Comparison of ENCODE assay signal across 8 cellular contexts in genomic region chr2:32356735-32357544, GRCh38. TPM values are rescaled to one million over a fixed set of nuclear protein-coding genes. Genes with fewer than 3 reads are reported as not detected.
DNase-seq lines count a peak whose midpoint lies in the region; ATAC-seq and TF ChIP-seq lines count a peak whose summit lies in the region.

BIRC6 (plus strand) TSS chr2:32357023; CDS start chr2:32357162, 139 bp downstream.

- peak within 1 kb of the TSS; percentile 83 for H3K27ac ChIP-seq in RWPE2 (ENCODE audit: poor library complexity, severe bottlenecking)

- H4K20me1 ChIP-seq in Loucy (ENCODE audit: insufficient read depth, low read length, poor library complexity, severe bottlenecking), result peaks cover 45% of the 10 kb centered on the region

- no peaks in the 10 kb centered on the region for H3K36me3 ChIP-seq in H7 (replicated peaks; ENCODE audit: control insufficient read depth, insufficient read depth, low read length)
- no peaks in the 10 kb centered on the region for H3K36me3 ChIP-seq in Loucy (ENCODE audit: insufficient read depth, low read length)
- peaks cover 36% of the 10 kb centered on the region for H3K36me3 ChIP-seq in RWPE2 (ENCODE audit: low read depth)

- H3K9me3 ChIP-seq in Loucy (ENCODE audit: insufficient read depth, low read depth, low read length), result no peaks in the 10 kb centered on the region
- H3K9me3 ChIP-seq in RWPE2 (ENCODE audit: severe bottlenecking), result no peaks in the 10 kb centered on the region

- peaks cover 34% of the 10 kb centered on the region for H3K4me1 Mint-ChIP-seq in activated T-helper 2 cell treated with anti-CD3 and anti-CD28 coated beads, Interferon-gamma antibody, Interleukin-2, Interleukin-4, amounts not matched to agents 10 μg/mL and 5 μg/mL and 100 μg/mL, durations not matched to agents 14 hours and 24 hours and 36 hours (ENCODE audit: low read depth)
- peaks cover 26 to 47% (median 39%) of the 10 kb centered on the region in 4 donors for H3K4me1 Mint-ChIP-seq in naive thymus-derived CD8-positive, alpha-beta T cell
- H3K4me1 Mint-ChIP-seq in stimulated activated naive B cell treated with anti-CD40 and anti-IgM and Interleukin-4, amounts not matched to agents 10 μg/mL and 1 μg/mL and 100 μg/mL, for 72 hours, result peaks cover 27 to 36% of the 10 kb centered on the region in 2 donors

- intact Hi-C loops in activated T-helper 2 cell treated with anti-CD3 and anti-CD28 coated beads, Interferon-gamma antibody, Interleukin-2, Interleukin-4, amounts not matched to agents 10 μg/mL and 5 μg/mL and 100 μg/mL, durations not matched to agents 14 hours and 24 hours and 36 hours (cut with micrococcal nuclease), result loop anchor here (1.0 to 10.0 kb wide), 4 partner anchors 78 to 342 kb away; partner anchors contain the start of genes MEMO1, SLC30A6 and SPAST

- peak within 1 kb of the TSS; percentile 96 for H3K4me3 ChIP-seq in H7 (ENCODE audit: insufficient read depth, low read depth, low read length)
- peak within 1 kb of the TSS; percentile 89 for H3K4me3 ChIP-seq in Loucy (ENCODE audit: low read length, poor library complexity, severe bottlenecking)
- peak within 1 kb of the TSS; percentile 89 for H3K4me3 ChIP-seq in RWPE2 (ENCODE audit: severe bottlenecking)
- H3K4me3 ChIP-seq in fibroblast of mammary gland (ENCODE audit: control insufficient read depth, low read depth, low read length), result peak within 1 kb of the TSS; percentile 91

- H3K36me3 Mint-ChIP-seq in activated T-helper 2 cell treated with anti-CD3 and anti-CD28 coated beads, Interferon-gamma antibody, Interleukin-2, Interleukin-4, amounts not matched to agents 10 μg/mL and 5 μg/mL and 100 μg/mL, durations not matched to agents 14 hours and 24 hours and 36 hours (ENCODE audit: low read depth), result peaks cover 35% of the 10 kb centered on the region
- peaks cover 0 to 13% (median 3%) of the 10 kb centered on the region in 3 donors for H3K36me3 Mint-ChIP-seq in naive thymus-derived CD8-positive, alpha-beta T cell
- H3K36me3 Mint-ChIP-seq in stimulated activated naive B cell treated with anti-CD40 and anti-IgM and Interleukin-4, amounts not matched to agents 10 μg/mL and 1 μg/mL and 100 μg/mL, for 72 hours, result peaks cover 24 to 34% of the 10 kb centered on the region in 2 donors

- peak within 1 kb of the TSS; percentile 89 for H3K4me3 Mint-ChIP-seq in activated T-helper 2 cell treated with anti-CD3 and anti-CD28 coated beads, Interferon-gamma antibody, Interleukin-2, Interleukin-4, amounts not matched to agents 10 μg/mL and 5 μg/mL and 100 μg/mL, durations not matched to agents 14 hours and 24 hours and 36 hours (ENCODE audit: low read depth)
- H3K4me3 Mint-ChIP-seq in naive thymus-derived CD8-positive, alpha-beta T cell, result peak within 1 kb of the TSS; percentile 73 to 98 (median 92)
- H3K4me3 Mint-ChIP-seq in stimulated activated naive B cell treated with anti-CD40 and anti-IgM and Interleukin-4, amounts not matched to agents 10 μg/mL and 1 μg/mL and 100 μg/mL, for 72 hours, result peak within 1 kb of the TSS; percentile 95 to 97

- H2AFZ ChIP-seq in Loucy (ENCODE audit: low read length), result peak within 1 kb of the TSS; percentile 91

- H3K4me2 ChIP-seq in Loucy (ENCODE audit: low read depth, low read length, poor library complexity, severe bottlenecking), result peak within 1 kb of the TSS; percentile 76

- peak; percentile 84 for ATAC-seq in RWPE2 (ENCODE audit: low read depth)
- ATAC-seq in naive thymus-derived CD8-positive, alpha-beta T cell, result peak; percentile 89 to 90
- peak; percentile 93 to 94 for ATAC-seq in stimulated activated naive B cell treated with anti-CD40 and anti-IgM and Interleukin-4, amounts not matched to agents 10 μg/mL and 1 μg/mL and 100 μg/mL, for 72 hours (replicated peaks)

- H3K27me3 ChIP-seq in H7 (ENCODE audit: control insufficient read depth, insufficient read depth, low read length) (no peaks in the 10 kb centered on the region), Loucy (ENCODE audit: insufficient read depth, low read length, poor library complexity, severe bottlenecking) (no peaks in the 10 kb centered on the region), RWPE2 (ENCODE audit: insufficient read depth, poor library complexity, severe bottlenecking) (no peaks in the 10 kb centered on the region)

- no peaks in the 10 kb centered on the region for H3F3A ChIP-seq in Loucy (ENCODE audit: low read depth)

- H3K9ac ChIP-seq in Loucy (ENCODE audit: low read depth, low read length, poor library complexity, severe bottlenecking), result peak within 1 kb of the TSS; percentile 95

- H3K27ac Mint-ChIP-seq in activated T-helper 2 cell treated with anti-CD3 and anti-CD28 coated beads, Interferon-gamma antibody, Interleukin-2, Interleukin-4, amounts not matched to agents 10 μg/mL and 5 μg/mL and 100 μg/mL, durations not matched to agents 14 hours and 24 hours and 36 hours, result peak within 1 kb of the TSS; percentile 92
- peak within 1 kb of the TSS; percentile 64 to 98 (median 96) for H3K27ac Mint-ChIP-seq in naive thymus-derived CD8-positive, alpha-beta T cell
- H3K27ac Mint-ChIP-seq in stimulated activated naive B cell treated with anti-CD40 and anti-IgM and Interleukin-4, amounts not matched to agents 10 μg/mL and 1 μg/mL and 100 μg/mL, for 72 hours, result peak within 1 kb of the TSS; percentile 96

- no peaks in the 10 kb centered on the region for H3K9me2 ChIP-seq in Loucy (replicated peaks; ENCODE audit: low read depth, low read length)

- TF ChIP-seq CTCF in Loucy (conservative IDR thresholded peaks at IDR 0.05; ENCODE audit: low read length) (no peak), RWPE2 (IDR thresholded peaks at IDR 0.05; ENCODE audit: poor library complexity, severe bottlenecking) (no peak), fibroblast of mammary gland (conservative IDR thresholded peaks at IDR 0.05; ENCODE audit: control insufficient read depth, insufficient read depth, low read depth, low read length) (no peak)

- POLR2A ChIA-PET in naive thymus-derived CD8-positive, alpha-beta T cell (lab: Charles Lee), result interaction anchor here (0.7 to 1.5 kb wide), 3 partner anchors 43 to 317 kb away, joined by 3 read pairs; partner anchors contain the start of genes DPY30 and SPAST

- peaks cover 41% of the 10 kb centered on the region for H3K4me1 ChIP-seq in Loucy (ENCODE audit: insufficient read depth, low read length, poor library complexity, severe bottlenecking)
- peaks cover 8% of the 10 kb centered on the region for H3K4me1 ChIP-seq in RWPE2 (ENCODE audit: insufficient read depth, poor library complexity, severe bottlenecking)

- no peaks in the 10 kb centered on the region for H3K9me3 Mint-ChIP-seq in activated T-helper 2 cell treated with anti-CD3 and anti-CD28 coated beads, Interferon-gamma antibody, Interleukin-2, Interleukin-4, amounts not matched to agents 10 μg/mL and 5 μg/mL and 100 μg/mL, durations not matched to agents 14 hours and 24 hours and 36 hours
- H3K9me3 Mint-ChIP-seq in naive thymus-derived CD8-positive, alpha-beta T cell, result no peaks in the 10 kb centered on the region
- peaks cover 0 to 4% of the 10 kb centered on the region in 2 donors for H3K9me3 Mint-ChIP-seq in stimulated activated naive B cell treated with anti-CD40 and anti-IgM and Interleukin-4, amounts not matched to agents 10 μg/mL and 1 μg/mL and 100 μg/mL, for 72 hours

- DNase-seq in ELF-1 (ENCODE audit: low read depth, low spot score) (peak; percentile 98), H7 (peak; percentile 98), RWPE2 (ENCODE audit: low spot score) (peak; percentile 97), fibroblast of mammary gland (ENCODE audit: low read depth) (peak; percentile 93)
- peak; percentile 94 for DNase-seq in activated T-helper 2 cell treated with anti-CD3 and anti-CD28 coated beads, Interferon-gamma antibody, Interleukin-2, Interleukin-4, amounts not matched to agents 10 μg/mL and 5 μg/mL and 100 μg/mL, durations not matched to agents 14 hours and 24 hours and 36 hours (ENCODE audit: low spot score)
- DNase-seq in naive thymus-derived CD8-positive, alpha-beta T cell, result peak; percentile 76 to 94 (median 85)
- peak; percentile 99 for DNase-seq in stimulated activated naive B cell treated with anti-CD40 and anti-IgM and Interleukin-4, amounts not matched to agents 10 μg/mL and 1 μg/mL and 100 μg/mL, for 72 hours

- H3K79me2 ChIP-seq in Loucy (ENCODE audit: insufficient read depth, low read length), result peaks cover 48% of the 10 kb centered on the region

- H3K27me3 Mint-ChIP-seq in activated T-helper 2 cell treated with anti-CD3 and anti-CD28 coated beads, Interferon-gamma antibody, Interleukin-2, Interleukin-4, amounts not matched to agents 10 μg/mL and 5 μg/mL and 100 μg/mL, durations not matched to agents 14 hours and 24 hours and 36 hours (ENCODE audit: low read depth), result no peaks in the 10 kb centered on the region
- no peaks in the 10 kb centered on the region for H3K27me3 Mint-ChIP-seq in naive thymus-derived CD8-positive, alpha-beta T cell
- no peaks in the 10 kb centered on the region for H3K27me3 Mint-ChIP-seq in stimulated activated naive B cell treated with anti-CD40 and anti-IgM and Interleukin-4, amounts not matched to agents 10 μg/mL and 1 μg/mL and 100 μg/mL, for 72 hours

RNA-seq across cellular contexts. Expression of gene BIRC6, which starts in this region (rescaled TPM):
- total RNA-seq in H7 (2014; rRNA removed; shearing (Covaris generic)), result 35.1 and 44.5 TPM in 2 replicates
- 111 and 123 TPM in 2 replicates for total RNA-seq in activated T-helper 2 cell treated with anti-CD3 and anti-CD28 coated beads, Interferon-gamma antibody, Interleukin-2, Interleukin-4, amounts not matched to agents 10 μg/mL and 5 μg/mL and 100 μg/mL, durations not matched to agents 14 hours and 24 hours and 36 hours
- 100 to 1,000 TPM; 136 to 137 TPM for total RNA-seq in naive thymus-derived CD8-positive, alpha-beta T cell
- polyA plus RNA-seq in naive thymus-derived CD8-positive, alpha-beta T cell, result 10 to 100 TPM; 17.9 to 28.1 (median 26.1) TPM

Comparison
In these comparisons a context has a peak if more than half of its experiments do, and no peak if none do; other contexts are left out.
1. Peak in every context shown above with its lines: DNase-seq, ATAC-seq, H3K4me3 ChIP-seq and H3K27ac ChIP-seq.